ENCODE assay signal across 1 cellular context in the genomic region with DNA sequence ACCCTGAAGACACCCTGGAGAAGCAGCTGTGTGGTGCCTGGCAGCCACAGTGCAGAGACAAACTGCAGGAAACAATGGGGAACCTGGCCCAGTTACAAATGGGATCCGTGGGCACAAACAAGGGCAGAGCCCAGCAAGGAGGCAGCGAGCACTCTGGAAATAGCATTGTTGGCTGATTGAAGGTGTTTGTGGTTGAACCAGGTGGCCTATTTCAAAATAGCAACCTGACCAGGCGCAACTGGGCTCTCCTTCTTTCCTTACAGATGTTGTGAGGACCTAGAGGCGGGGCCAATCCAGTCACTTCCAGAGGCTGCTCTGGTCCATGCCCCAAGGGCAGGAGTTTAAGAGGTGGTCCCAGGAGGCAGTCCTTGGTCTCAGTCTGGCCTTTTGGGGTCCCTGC.
TF ChIP-seq lines count a peak whose summit lies in the region.

No MANE protein-coding gene starts in this region.

TF ChIP-seq in GM12878, 131 proteins besides CTCF, POLR2A, EP300 and RAD21:
- TF ChIP-seq JUND (IDR thresholded peaks at IDR 0.05; ENCODE audit: low read depth, low read length) = no peak
- 0 out of 2 replicates have a peak, but pooled peaks have one; percentile 19 for TF ChIP-seq DPF2 (IDR thresholded peaks at IDR 0.05)
- no peak for TF ChIP-seq RELA (IDR thresholded peaks at IDR 0.05; ENCODE audit: borderline replicate concordance, partially characterized antibody)
- TF ChIP-seq MEF2B (IDR thresholded peaks at IDR 0.05; ENCODE audit: partially characterized antibody, poor library complexity, severe bottlenecking) = peak; percentile 37
- no peak for TF ChIP-seq CREB1 (IDR thresholded peaks at IDR 0.05; ENCODE audit: low read depth)
- TF ChIP-seq IKZF1 (conservative IDR thresholded peaks at IDR 0.05) = peak; percentile 38; the same call in 1 of the 2 replicates
- TF ChIP-seq BCL11A (IDR thresholded peaks at IDR 0.05; ENCODE audit: low read depth, low read length) = no peak
- TF ChIP-seq RUNX3 (IDR thresholded peaks at IDR 0.05; ENCODE audit: low read length) = peak; percentile 29; the same call in 1 of the 2 replicates
- no peak for TF ChIP-seq TCF7 (IDR thresholded peaks at IDR 0.05; ENCODE audit: borderline replicate concordance)
- no peak for TF ChIP-seq NRF1 (conservative IDR thresholded peaks at IDR 0.05; ENCODE audit: low read depth, low read length)
